ENCODE assay signal across 12 cellular contexts in genomic region chr2:166653185-166653813, GRCh38.
DNase-seq lines count a peak whose midpoint lies in the region; ATAC-seq, FAIRE-seq and TF ChIP-seq lines count a peak whose summit lies in the region.
"Had no signal": no experiment of that assay in that cellular context is flagged by ENCODE, and none has a peak within 500 bp of the region (broad histone marks: within the 10 kb centered on the region; RNA-seq: fewer than 3 reads in every experiment).

No MANE protein-coding gene starts in this region.

- 96% methylated on average over 4 of the region's 4 CpGs; no CpG with 5 or more reads in 1 of the 2 experiments for WGBS in H1 (ENCODE audit: extremely low coverage in 1 of 2, insufficient coverage in 1 of 2, insufficient read length in 1 of 2, insufficient replicate concordance in 2 of 2, low coverage in 1 of 2, low lambda C conversion rate in 2 of 2, missing lambda C conversion rate in 1 of 2), 2 experiments

- H3K23ac ChIP-seq in H1 (ENCODE audit: insufficient read length), result no peak overlapping the region

- H3K36me3 ChIP-seq in RWPE2 (ENCODE audit: low read depth) (no peaks in the 10 kb centered on the region), H1 (ENCODE audit: control insufficient read depth in 2 of 4, insufficient read depth in 4 of 4, low read length in 3 of 4) (no peaks in the 10 kb centered on the region)
- H3K36me3 ChIP-seq: left ventricle myocardium inferior had no signal

- H2BK12ac ChIP-seq in H1 (ENCODE audit: low read depth, low read length), result no peak overlapping the region

- no peak overlapping the region for H3K9ac ChIP-seq in H1 (replicated peaks in 1 of 4; ENCODE audit: extremely low read depth in 1 of 4, low read depth in 3 of 4, low read length in 3 of 4)

- H3K18ac ChIP-seq in H1 (ENCODE audit: extremely low read depth, low read length), result no peak overlapping the region

- no peaks in the 10 kb centered on the region for H3K23me2 ChIP-seq in H1 (ENCODE audit: low read depth, low read length)

- no peak overlapping the region for H3K4me2 ChIP-seq in H1 (ENCODE audit: insufficient read depth in 1 of 2, low read depth in 2 of 2, low read length in 2 of 2)

- H3K27ac ChIP-seq in RWPE2 (ENCODE audit: poor library complexity, severe bottlenecking) (no peak overlapping the region), H1 (ENCODE audit: low read depth, low read length) (no peak overlapping the region)
- H3K27ac ChIP-seq: left ventricle myocardium inferior had no signal

- H3K9me3 ChIP-seq in RWPE2 (ENCODE audit: severe bottlenecking) (no peaks in the 10 kb centered on the region), H1 (ENCODE audit: insufficient read depth in 2 of 2, low read depth in 1 of 2, low read length in 1 of 2) (no peaks in the 10 kb centered on the region)
- H3K9me3 ChIP-seq: left ventricle myocardium inferior had no signal

- TF ChIP-seq POLR2A in H1 (IDR thresholded peaks at IDR 0.05; ENCODE audit: control extremely low read depth in 1 of 2, low read depth in 2 of 2, low read length in 2 of 2), result no peak

- H4K5ac ChIP-seq in H1 (ENCODE audit: insufficient read length, low read depth, low read length), result no peak overlapping the region

- no peaks in the 10 kb centered on the region for H3K79me2 ChIP-seq in H1 (ENCODE audit: control insufficient read depth in 1 of 2, insufficient read depth in 2 of 2, low read length in 2 of 2)

- no peak overlapping the region for H4K91ac ChIP-seq in H1 (replicated peaks; ENCODE audit: insufficient read length, low read length)

- H3K4me1 ChIP-seq in RWPE2 (ENCODE audit: insufficient read depth, poor library complexity, severe bottlenecking) (peaks cover 4% of the 10 kb centered on the region), H1 (replicated peaks in 1 of 4; ENCODE audit: control insufficient read depth in 3 of 4, insufficient read depth in 4 of 4, low read length in 3 of 4) (no peaks in the 10 kb centered on the region)

- POLR2A ChIA-PET in H1 (lab: Charles Lee; ENCODE audit: partially characterized antibody), result no interaction called here

- no peaks in the 10 kb centered on the region for H3K79me1 ChIP-seq in H1 (ENCODE audit: low read depth, low read length)

- H2BK20ac ChIP-seq in H1 (ENCODE audit: low read length), result no peak overlapping the region

- no peak for FAIRE-seq in H1 (lab: Jason Lieb, UNC)

- no peak overlapping the region for H2AK5ac ChIP-seq in H1 (ENCODE audit: low read depth, low read length)

- no peak overlapping the region for H2BK120ac ChIP-seq in H1 (replicated peaks; ENCODE audit: low read depth, low read length)

- no peak overlapping the region for H4K8ac ChIP-seq in H1 (ENCODE audit: extremely low read depth, insufficient read depth, low read length)

- no peak overlapping the region for H3K14ac ChIP-seq in H1 (ENCODE audit: insufficient read length)

- H3K4ac ChIP-seq in H1 (replicated peaks; ENCODE audit: insufficient read length, low read depth, low read length), result no peak overlapping the region

- no peak overlapping the region for H2BK15ac ChIP-seq in H1 (ENCODE audit: low read length)

- no peak for TF ChIP-seq EP300 in H1 (IDR thresholded peaks at IDR 0.05; ENCODE audit: borderline replicate concordance in 1 of 2, low read depth in 2 of 2, low read length in 2 of 2)

- ATAC-seq in RWPE2 (ENCODE audit: low read depth), result peak; percentile 79
- no peak for ATAC-seq in GM21447 (IDR thresholded peaks at IDR 0.05; ENCODE audit: unreplicated experiment)
- no peak for ATAC-seq in GM18520 (IDR thresholded peaks at IDR 0.05; ENCODE audit: unreplicated experiment)
- no peak for ATAC-seq in GM21619 (IDR thresholded peaks at IDR 0.05; ENCODE audit: unreplicated experiment)
- no peak for ATAC-seq in HG03025 (IDR thresholded peaks at IDR 0.05; ENCODE audit: low FRiP score, unreplicated experiment)
- ATAC-seq: WTC11 had no signal

- H4K20me1 ChIP-seq in H1 (replicated peaks in 1 of 2; ENCODE audit: control insufficient read depth in 1 of 2, insufficient read depth in 2 of 2, low read length in 2 of 2), result no peaks in the 10 kb centered on the region

- no peaks in the 10 kb centered on the region for H3K27me3 ChIP-seq in RWPE2 (ENCODE audit: insufficient read depth, poor library complexity, severe bottlenecking)
- no peaks in the 10 kb centered on the region for H3K27me3 ChIP-seq in H1 (replicated peaks in 1 of 4; ENCODE audit: control insufficient read depth in 3 of 4, extremely low read depth in 1 of 4, insufficient read depth in 3 of 4, low read length in 3 of 4)

- no peak overlapping the region for H2BK5ac ChIP-seq in H1 (ENCODE audit: low read depth, low read length)

- TF ChIP-seq RAD21 in H1 (IDR thresholded peaks at IDR 0.05 in 1 of 2, conservative IDR thresholded peaks at IDR 0.05 in 1 of 2; ENCODE audit: low read depth in 2 of 2, low read length in 2 of 2), result no peak

- CTCF ChIA-PET in H1 (lab: Charles Lee; ENCODE audit: partially characterized antibody), result interaction anchor here (0.6 to 1.3 kb wide), 2 partner anchors 15 to 41 kb away, joined by 3 read pairs; no protein-coding TSS in a partner anchor

- no peak overlapping the region for H3K56ac ChIP-seq in H1 (replicated peaks; ENCODE audit: insufficient read length, low read depth, low read length)

- peak; percentile 92 for DNase-seq in DMS53 treated with DMSO at 0.1 percent for 48 hours (lab: John Stamatoyannopoulos, UW; ENCODE audit: unreplicated experiment)
- peak; percentile 50 to 69 for DNase-seq in NCI-H1930 (lab: John Stamatoyannopoulos, UW)
- no peak for DNase-seq in RWPE2 (ENCODE audit: low spot score)
- no peak for DNase-seq in H1 (ENCODE audit: low read depth in 1 of 2, low spot score in 2 of 2)
- DNase-seq: activated naive CD4-positive, alpha-beta T cell treated with Interleukin-2 at 50 U/mL for 16 hours; left ventricle myocardium inferior; naive B cell had no signal

- no peak overlapping the region for H3K4me3 ChIP-seq in RWPE2 (ENCODE audit: severe bottlenecking)
- H3K4me3 ChIP-seq in H1 (ENCODE audit: extremely low read depth in 1 of 4, insufficient read depth in 2 of 4, low read depth in 3 of 4, low read length in 4 of 4), result no peak overlapping the region
- H3K4me3 ChIP-seq: left ventricle myocardium inferior had no signal

- TF ChIP-seq CTCF in RWPE2 (IDR thresholded peaks at IDR 0.05; ENCODE audit: poor library complexity, severe bottlenecking), result no peak
- no peak for TF ChIP-seq CTCF in H1 (IDR thresholded peaks at IDR 0.05; ENCODE audit: control extremely low read depth in 1 of 3, insufficient read depth in 1 of 3, low read depth in 1 of 3, low read length in 3 of 3)

- no peak overlapping the region for H2AFZ ChIP-seq in H1 (ENCODE audit: low read length)

TF ChIP-seq in H1, 55 proteins besides CTCF, POLR2A, EP300 and RAD21:
- TF ChIP-seq CEBPB (IDR thresholded peaks at IDR 0.05; ENCODE audit: low read depth, low read length), result peak; percentile 48; the same call in 1 of the 2 replicates
- TF ChIP-seq, protein P1, sequence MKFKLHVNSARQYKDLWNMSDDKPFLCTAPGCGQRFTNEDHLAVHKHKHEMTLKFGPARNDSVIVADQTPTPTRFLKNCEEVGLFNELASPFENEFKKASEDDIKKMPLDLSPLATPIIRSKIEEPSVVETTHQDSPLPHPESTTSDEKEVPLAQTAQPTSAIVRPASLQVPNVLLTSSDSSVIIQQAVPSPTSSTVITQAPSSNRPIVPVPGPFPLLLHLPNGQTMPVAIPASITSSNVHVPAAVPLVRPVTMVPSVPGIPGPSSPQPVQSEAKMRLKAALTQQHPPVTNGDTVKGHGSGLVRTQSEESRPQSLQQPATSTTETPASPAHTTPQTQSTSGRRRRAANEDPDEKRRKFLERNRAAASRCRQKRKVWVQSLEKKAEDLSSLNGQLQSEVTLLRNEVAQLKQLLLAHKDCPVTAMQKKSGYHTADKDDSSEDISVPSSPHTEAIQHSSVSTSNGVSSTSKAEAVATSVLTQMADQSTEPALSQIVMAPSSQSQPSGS (IDR thresholded peaks at IDR 0.05; ENCODE audit: low read length), result no peak
TF ChIP-seq in H1: peak in this region for 1.

Comparison
In these comparisons a context has a peak if more than half of its experiments do, and no peak if none do; other contexts are left out.
1. DNase-seq: peak in DMS53 treated with DMSO at 0.1 percent for 48 hours (single experiment) and NCI-H1930 (2 of 2); none in RWPE2 (single experiment) and H1 (0 of 2).